ENCODE assay signal across 25 cellular contexts in the genomic region with DNA sequence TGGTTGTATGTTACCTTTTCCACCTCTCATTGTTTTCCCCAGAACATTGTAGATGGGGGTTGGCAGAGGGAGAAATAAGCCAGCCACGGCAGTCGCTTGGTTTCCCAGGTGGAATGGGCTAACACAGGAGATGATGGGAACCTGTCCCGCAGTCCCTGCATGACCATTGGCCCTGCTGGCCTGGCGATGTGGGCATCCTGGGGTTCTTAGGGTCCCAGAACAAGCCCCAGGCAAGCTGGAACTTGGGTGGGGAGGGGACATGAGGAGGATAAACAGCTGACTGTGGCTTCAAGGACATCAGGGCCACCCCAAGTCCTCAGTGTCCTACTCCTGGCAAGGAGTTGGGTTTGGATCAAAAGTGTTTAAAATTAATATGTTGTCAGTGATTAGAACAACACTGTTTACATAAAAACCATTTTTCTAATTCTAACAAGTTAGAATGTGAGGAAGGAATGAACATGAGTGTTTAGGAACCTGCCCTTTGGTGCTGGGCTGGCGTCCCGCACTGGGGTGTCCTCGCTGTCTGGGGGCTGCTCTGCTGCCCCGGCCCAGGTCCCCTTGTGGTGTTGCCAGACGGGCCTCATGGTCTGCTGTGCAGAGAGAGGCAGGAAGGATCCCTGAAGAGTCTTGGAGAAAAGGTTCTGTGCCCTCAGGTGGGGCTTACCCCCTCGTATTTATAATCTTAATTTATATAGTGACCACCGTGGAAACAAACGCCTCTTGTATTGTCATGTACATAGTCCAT.
DNase-seq lines count a peak whose midpoint lies in the region; ATAC-seq and TF ChIP-seq lines count a peak whose summit lies in the region.
"Had no signal": no experiment of that assay in that cellular context is flagged by ENCODE, and none has a peak within 500 bp of the region (broad histone marks: within the 10 kb centered on the region; RNA-seq: fewer than 3 reads in every experiment).

No MANE protein-coding gene starts in this region.

- 0 out of 2 replicates have a peak, but pooled peaks cover 3% of the 10 kb centered on the region for H4K20me1 ChIP-seq in PC-9 (ENCODE audit: insufficient read depth)

- H3K9me2 ChIP-seq in PC-9 (ENCODE audit: insufficient read depth) = no peaks in the 10 kb centered on the region

- H3K27me3 Mint-ChIP-seq in activated CD4-positive, alpha-beta T cell treated with anti-CD3 and anti-CD28 coated beads, Interleukin-2, amount 10 ng/mL, durations not matched to agents 7 days and 5 days = no peaks in the 10 kb centered on the region
- H3K27me3 Mint-ChIP-seq: brain; CD4-positive, alpha-beta memory T cell; effector memory CD8-positive, alpha-beta T cell; stimulated activated memory B cell treated with anti-CD40 and anti-IgM and Interleukin-4, amounts not matched to agents 10 μg/mL and 1 μg/mL and 100 μg/mL, for 72 hours had no signal

- no peaks in the 10 kb centered on the region for H3K79me2 ChIP-seq in PC-9 (ENCODE audit: low read depth)

- in situ Hi-C loops in Panc1 (cut with HindIII; ENCODE audit: low pct_unique_long_range_greater_than_20kb, low sequenced_read_pairs) = no loop called here

- no peak for TF ChIP-seq POLR2A in stomach (IDR thresholded peaks at IDR 0.05)

- TF ChIP-seq EP300 in stomach (IDR thresholded peaks at IDR 0.05) = no peak

- H3K27ac ChIP-seq in Panc1 (ENCODE audit: low read length) = no peak overlapping the region
- H3K27ac ChIP-seq in layer of hippocampus (ENCODE audit: low read depth, low read length) = peak overlapping the region; percentile 91
- H3K27ac ChIP-seq in stomach = peak overlapping the region in 3 of 5 donors; percentile 31 to 81 (median 76)
- H3K27ac ChIP-seq in PC-9 = no peak overlapping the region
- H3K27ac ChIP-seq: 22Rv1, adrenal gland had no signal

- CTCF ChIA-PET in activated CD4-positive, alpha-beta T cell treated with anti-CD3 and anti-CD28 coated beads, Interleukin-2, amount 10 ng/mL, durations not matched to agents 7 days and 5 days (lab: Charles Lee) = no interaction called here
- CTCF ChIA-PET in Panc1 (lab: Charles Lee) = no interaction called here
- CTCF ChIA-PET in PC-9 (lab: Charles Lee) = no interaction called here

- H3K36me3 Mint-ChIP-seq in activated CD4-positive, alpha-beta T cell treated with anti-CD3 and anti-CD28 coated beads, Interleukin-2, amount 10 ng/mL, durations not matched to agents 7 days and 5 days (ENCODE audit: low read depth) = peaks cover 30% of the 10 kb centered on the region

- TSS peak; percentile 62 for BruUV-seq in Panc1 (replicated peaks; lab: Mats Ljungman, UMichigan)
- BruUV-seq in PC-9 (replicated peaks; lab: Mats Ljungman, UMichigan) = no TSS peak

- no peaks in the 10 kb centered on the region for H3K9me3 ChIP-seq in Panc1 (ENCODE audit: control insufficient read depth, insufficient read depth, low read depth, low read length)
- no peaks in the 10 kb centered on the region for H3K9me3 ChIP-seq in stomach
- no peaks in the 10 kb centered on the region for H3K9me3 ChIP-seq in PC-9 (ENCODE audit: insufficient read depth, low read depth)
- H3K9me3 ChIP-seq: adrenal gland, esophagus muscularis mucosa, thyroid gland had no signal

- H3K4me1 Mint-ChIP-seq in activated CD4-positive, alpha-beta T cell treated with anti-CD3 and anti-CD28 coated beads, Interleukin-2, amount 10 ng/mL, durations not matched to agents 7 days and 5 days = no peaks in the 10 kb centered on the region
- H3K4me1 Mint-ChIP-seq: CD4-positive, alpha-beta memory T cell; stimulated activated memory B cell treated with anti-CD40 and anti-IgM and Interleukin-4, amounts not matched to agents 10 μg/mL and 1 μg/mL and 100 μg/mL, for 72 hours had no signal

- H3K27me3 ChIP-seq in Panc1 (ENCODE audit: control insufficient read depth, insufficient read depth, low read length) (no peaks in the 10 kb centered on the region), layer of hippocampus (ENCODE audit: control insufficient read depth, insufficient read depth, low read length) (no peaks in the 10 kb centered on the region), stomach (no peaks in the 10 kb centered on the region), PC-9 (ENCODE audit: insufficient read depth, low read depth) (no peaks in the 10 kb centered on the region)
- H3K27me3 ChIP-seq: adrenal gland, esophagus muscularis mucosa, thyroid gland had no signal

- peak; percentile 2 for DNase-seq in activated CD4-positive, alpha-beta T cell treated with anti-CD3 and anti-CD28 coated beads for 1 hour
- no peak for DNase-seq in activated CD4-positive, alpha-beta T cell treated with anti-CD3 and anti-CD28 coated beads, Interleukin-2, amount 10 ng/mL, durations not matched to agents 7 days and 5 days
- no peak for DNase-seq in Panc1 (ENCODE audit: low read depth, low spot score)
- DNase-seq in stomach = peak; percentile 22
- no peak for DNase-seq in PC-9
- no peak for DNase-seq in NCI-H2196 treated with DMSO at 0.1 percent for 48 hours (lab: John Stamatoyannopoulos, UW; ENCODE audit: unreplicated experiment)
- no peak for DNase-seq in NCI-H774 (lab: John Stamatoyannopoulos, UW)
- DNase-seq: activated gamma-delta T cell treated with Interleukin-2 at 50 U/mL for 16 hours; CD4-positive, alpha-beta memory T cell; effector memory CD8-positive, alpha-beta T cell; foreskin melanocyte; hypothalamus; Kasumi-1; NCI-H1694 treated with DMSO at 0.1 percent for 48 hours; NCI-H2171 treated with DMSO at 0.1 percent for 48 hours; NCI-H526; stimulated activated CD4-positive, alpha-beta T cell treated with anti-CD3 and anti-CD28 coated beads, Interleukin-4, amount 100 ng/mL, for 1 hour; thyroid gland had no signal

- H3F3A ChIP-seq in PC-9 (ENCODE audit: insufficient read depth, low read depth) = peaks cover 11% of the 10 kb centered on the region; the same call in 1 of the 2 replicates

- POLR2A ChIA-PET in activated CD4-positive, alpha-beta T cell treated with anti-CD3 and anti-CD28 coated beads, Interleukin-2, amount 10 ng/mL, durations not matched to agents 7 days and 5 days (lab: Charles Lee) = no interaction called here
- POLR2A ChIA-PET in Panc1 (lab: Charles Lee) (no interaction called here), PC-9 (lab: Charles Lee; ENCODE audit: unreplicated experiment) (no interaction called here)

- no peaks in the 10 kb centered on the region for H3K9me3 Mint-ChIP-seq in activated CD4-positive, alpha-beta T cell treated with anti-CD3 and anti-CD28 coated beads, Interleukin-2, amount 10 ng/mL, durations not matched to agents 7 days and 5 days
- H3K9me3 Mint-ChIP-seq: CD4-positive, alpha-beta memory T cell; effector memory CD8-positive, alpha-beta T cell; stimulated activated memory B cell treated with anti-CD40 and anti-IgM and Interleukin-4, amounts not matched to agents 10 μg/mL and 1 μg/mL and 100 μg/mL, for 72 hours; T-helper 2 cell treated with Interferon-gamma antibody and Interleukin-4, amounts not matched to agents 5 μg/mL and 100 μg/mL, for 36 hours had no signal

- H3K4me1 ChIP-seq in Panc1 (ENCODE audit: control insufficient read depth, insufficient read depth, low read length) = no peaks in the 10 kb centered on the region
- H3K4me1 ChIP-seq in stomach = peaks cover 8 to 33% (median 30%) of the 10 kb centered on the region in 4 donors
- H3K4me1 ChIP-seq in PC-9 (replicated peaks; ENCODE audit: insufficient read depth) = no peaks in the 10 kb centered on the region
- H3K4me1 ChIP-seq: adrenal gland had no signal

- H3K4me3 Mint-ChIP-seq in activated CD4-positive, alpha-beta T cell treated with anti-CD3 and anti-CD28 coated beads, Interleukin-2, amount 10 ng/mL, durations not matched to agents 7 days and 5 days = no peak overlapping the region
- H3K4me3 Mint-ChIP-seq: brain; CD4-positive, alpha-beta memory T cell; effector memory CD8-positive, alpha-beta T cell; stimulated activated memory B cell treated with anti-CD40 and anti-IgM and Interleukin-4, amounts not matched to agents 10 μg/mL and 1 μg/mL and 100 μg/mL, for 72 hours; T-helper 2 cell treated with Interferon-gamma antibody and Interleukin-4, amounts not matched to agents 5 μg/mL and 100 μg/mL, for 36 hours had no signal

- TF ChIP-seq CTCF in Panc1 (IDR thresholded peaks at IDR 0.05) (no peak), stomach (IDR thresholded peaks at IDR 0.05) (no peak), PC-9 (conservative IDR thresholded peaks at IDR 0.05) (no peak)

- peaks cover 7% of the 10 kb centered on the region for H3K36me3 ChIP-seq in Panc1 (ENCODE audit: control insufficient read depth, insufficient read depth, low read length)
- H3K36me3 ChIP-seq in stomach = peaks cover 44 to 84% (median 82%) of the 10 kb centered on the region in 4 donors
- peaks cover 21% of the 10 kb centered on the region; the same call in 1 of the 2 replicates for H3K36me3 ChIP-seq in PC-9 (ENCODE audit: low read depth)

- ATAC-seq in Panc1 = no peak
- ATAC-seq: effector memory CD8-positive, alpha-beta T cell; stimulated activated memory B cell treated with anti-CD40 and anti-IgM and Interleukin-4, amounts not matched to agents 10 μg/mL and 1 μg/mL and 100 μg/mL, for 72 hours had no signal

- H2AFZ ChIP-seq in PC-9 = no peak overlapping the region

- intact Hi-C loops in Panc1 (cut with micrococcal nuclease; ENCODE audit: unreplicated experiment) = no loop called here
- intact Hi-C loops in stomach (cut with DNase I; ENCODE audit: low total_unique reads) = no loop called here
- intact Hi-C loops in PC-9 (cut with micrococcal nuclease; ENCODE audit: unreplicated experiment) = no loop called here

- no peak overlapping the region for H3K4me3 ChIP-seq in Panc1 (ENCODE audit: low read depth in 2 of 2, low read length in 2 of 2)
- no peak overlapping the region for H3K4me3 ChIP-seq in stomach
- H3K4me3 ChIP-seq in PC-9 = no peak overlapping the region
- H3K4me3 ChIP-seq: adrenal gland, esophagus muscularis mucosa, thyroid gland had no signal

- 83 to 93% (median 92%) methylated on average over 12 of the region's 12 CpGs for WGBS in stomach, 5 donors

- H3K4me2 ChIP-seq in PC-9 = no peak overlapping the region

- H3K27ac Mint-ChIP-seq in activated CD4-positive, alpha-beta T cell treated with anti-CD3 and anti-CD28 coated beads, Interleukin-2, amount 10 ng/mL, durations not matched to agents 7 days and 5 days = no peak overlapping the region
- H3K27ac Mint-ChIP-seq: T-helper 2 cell treated with Interferon-gamma antibody and Interleukin-4, amounts not matched to agents 5 μg/mL and 100 μg/mL, for 36 hours had no signal

Comparison
In these comparisons a context has a peak if more than half of its experiments do, and no peak if none do; other contexts are left out.
1. DNase-seq: peak in activated CD4-positive, alpha-beta T cell treated with anti-CD3 and anti-CD28 coated beads for 1 hour (single experiment) and stomach (single experiment); none in activated CD4-positive, alpha-beta T cell treated with anti-CD3 and anti-CD28 coated beads, Interleukin-2, amount 10 ng/mL, durations not matched to agents 7 days and 5 days (single experiment), Panc1 (single experiment), PC-9 (0 of 2), NCI-H2196 treated with DMSO at 0.1 percent for 48 hours (single experiment) and NCI-H774 (single experiment).
2. H3K27ac ChIP-seq: peak in layer of hippocampus (single experiment) and stomach (3 of 5); none in Panc1 (single experiment) and PC-9 (single experiment).